13 cellular contexts compared by ENCODE assay signal in the genomic region with DNA sequence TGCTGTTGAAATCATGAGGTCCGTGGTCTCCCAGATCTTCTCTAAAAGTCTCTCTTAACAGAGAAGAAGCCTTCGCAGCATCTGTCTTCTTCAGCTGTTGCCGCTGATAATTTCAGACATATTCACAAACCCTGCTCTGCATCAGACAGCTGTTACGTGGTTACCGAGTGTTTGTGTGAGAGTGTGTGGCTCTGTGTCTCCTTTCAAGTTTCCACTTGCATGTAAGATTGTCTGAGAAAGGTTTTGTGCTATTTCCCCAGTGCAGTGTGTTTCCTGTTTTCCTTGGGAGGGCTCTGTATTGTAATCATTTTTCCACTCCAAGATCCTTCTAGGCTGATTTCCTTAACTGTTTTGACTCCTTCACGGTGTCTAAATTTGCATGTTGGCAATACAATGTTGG. TPM values are rescaled to one million over a fixed set of nuclear protein-coding genes. Genes with fewer than 3 reads are reported as not detected.
DNase-seq lines count a peak whose midpoint lies in the region; ATAC-seq, FAIRE-seq and TF ChIP-seq lines count a peak whose summit lies in the region.
"Had no signal": no experiment of that assay in that cellular context is flagged by ENCODE, and none has a peak within 500 bp of the region (broad histone marks: within the 10 kb centered on the region; RNA-seq: fewer than 3 reads in every experiment).

No MANE protein-coding gene starts in this region.

- no peak for TF ChIP-seq EP300 in K562 (IDR thresholded peaks at IDR 0.05; ENCODE audit: low read length)

- peak; percentile 58 for DNase-seq in AG10803 (ENCODE audit: low read depth)
- peak in 1 of 4 experiments; percentile 23 for DNase-seq in K562 (ENCODE audit: extremely low read depth in 1 of 4, low spot score in 3 of 4)
- DNase-seq in iris pigment epithelial cell (ENCODE audit: low read depth), result peak; percentile 60
- DNase-seq in NCI-H2227 (lab: John Stamatoyannopoulos, UW; ENCODE audit: unreplicated experiment), result no peak
- DNase-seq in HEK293T (ENCODE audit: extremely low spot score), result no peak
- DNase-seq in mucosa of descending colon, result no peak
- DNase-seq in NCI-H1436 (lab: John Stamatoyannopoulos, UW), result no peak
- DNase-seq: activated CD4-positive, CD25-positive, alpha-beta regulatory T cell; AML-193; KG1; natural killer cell; NCI-H345 had no signal

- no peak for TF ChIP-seq POLR2A in K562 (conservative IDR thresholded peaks at IDR 0.05)

- in situ Hi-C loops in K562 (cut with MboI), result no loop called here

- no peaks in the 10 kb centered on the region for H3K9me1 ChIP-seq in K562 (ENCODE audit: control insufficient read depth, insufficient read depth, low read length)

- H3K4me3 ChIP-seq in AG10803 (ENCODE audit: low read length), result peak overlapping the region; percentile 11; the same call in 1 of the 2 replicates
- H3K4me3 ChIP-seq in Loucy (ENCODE audit: low read length, poor library complexity, severe bottlenecking), result peak overlapping the region; percentile 65
- no peak overlapping the region for H3K4me3 ChIP-seq in K562
- no peak overlapping the region for H3K4me3 ChIP-seq in mucosa of descending colon

- peaks cover 40% of the 10 kb centered on the region for H3K4me1 ChIP-seq in Loucy (ENCODE audit: insufficient read depth, low read length, poor library complexity, severe bottlenecking)
- peaks cover 0 to 11% of the 10 kb centered on the region in 2 experiments; a peak in 2 of 5 replicates for H3K4me1 ChIP-seq in K562 (replicated peaks in 1 of 2; ENCODE audit: control insufficient read depth in 2 of 2, insufficient read depth in 2 of 2, low read length in 2 of 2)
- H3K4me1 ChIP-seq in mucosa of descending colon (ENCODE audit: low read depth), result peaks cover 3% of the 10 kb centered on the region

- H3K9ac ChIP-seq in Loucy (ENCODE audit: low read depth, low read length, poor library complexity, severe bottlenecking) (peak overlapping the region; percentile 16), K562 (ENCODE audit: insufficient read depth in 1 of 2, low read depth in 2 of 2, low read length in 2 of 2) (no peak overlapping the region; a peak in 1 of 4 replicates)

- no peak for TF ChIP-seq RAD21 in K562 (CRISPR knock-in tag; conservative IDR thresholded peaks at IDR 0.05 in 1 of 2, IDR thresholded peaks at IDR 0.05 in 1 of 2)

- intact Hi-C loops in K562 (cut with micrococcal nuclease), result loop anchor here (5.0 to 10.0 kb wide), 4 partner anchors 207 to 607 kb away; a partner anchor contains a TSS
- intact Hi-C loops in mucosa of descending colon (cut with DNase I, micrococcal nuclease), result loop anchor here in 1 of 2 donors (10.0 kb wide), 1 partner anchor 137 kb away; no protein-coding TSS in a partner anchor

- BruUV-seq in K562 (replicated peaks; lab: Mats Ljungman, UMichigan), result no TSS peak

- no peaks in the 10 kb centered on the region for H4K20me1 ChIP-seq in Loucy (ENCODE audit: insufficient read depth, low read length, poor library complexity, severe bottlenecking)
- H4K20me1 ChIP-seq in K562 (replicated peaks; ENCODE audit: control insufficient read depth, insufficient read depth, low read length), result no peaks in the 10 kb centered on the region; the same call in 1 of the 2 replicates

- H3K4me2 ChIP-seq in Loucy (ENCODE audit: low read depth, low read length, poor library complexity, severe bottlenecking), result peak overlapping the region; percentile 71
- H3K4me2 ChIP-seq in K562 (ENCODE audit: insufficient read depth, low read length), result peak overlapping the region; percentile 26

- no peaks in the 10 kb centered on the region for H3K9me2 ChIP-seq in Loucy (replicated peaks; ENCODE audit: low read depth, low read length)

- FAIRE-seq in K562 (lab: Jason Lieb, UNC), result peak; percentile 11

- no peaks in the 10 kb centered on the region for H3K9me3 ChIP-seq in Loucy (ENCODE audit: insufficient read depth, low read depth, low read length)
- H3K9me3 ChIP-seq in K562 (replicated peaks; ENCODE audit: control insufficient read depth, insufficient read depth, low read depth, low read length), result no peaks in the 10 kb centered on the region; the same call in 1 of the 2 replicates
- H3K9me3 ChIP-seq in mucosa of descending colon, result no peaks in the 10 kb centered on the region

- H3K27ac ChIP-seq in K562 (ENCODE audit: extremely low read depth, low read depth, low read length), result no peak overlapping the region

- CTCF ChIA-PET in K562 (lab: Yijun Ruan, JAX; ENCODE audit: low intra/inter-chr PET ratio), result interaction anchor here (1.2 kb wide), 1 partner anchor 493 kb away, joined by 3 read pairs; no protein-coding TSS in a partner anchor
- CTCF ChIA-PET in HEK293T (lab: Yijun Ruan, JAX), result no interaction called here

- peak overlapping the region; percentile 35 for H2AFZ ChIP-seq in Loucy (ENCODE audit: low read length)
- no peak overlapping the region for H2AFZ ChIP-seq in K562 (ENCODE audit: low read depth, low read length)

- H3F3A ChIP-seq in Loucy (ENCODE audit: low read depth), result peaks cover 3% of the 10 kb centered on the region; the same call in 1 of the 2 replicates

- H3K79me2 ChIP-seq in Loucy (ENCODE audit: insufficient read depth, low read length) (no peaks in the 10 kb centered on the region), K562 (ENCODE audit: control insufficient read depth, insufficient read depth, low read length) (no peaks in the 10 kb centered on the region)

- H3K36me3 ChIP-seq in Loucy (ENCODE audit: insufficient read depth, low read length), result no peaks in the 10 kb centered on the region
- H3K36me3 ChIP-seq in K562 (ENCODE audit: control insufficient read depth, insufficient read depth, low read length), result no peaks in the 10 kb centered on the region
- H3K36me3 ChIP-seq in mucosa of descending colon (ENCODE audit: low read depth), result no peaks in the 10 kb centered on the region

- TF ChIP-seq CTCF in AG10803 (conservative IDR thresholded peaks at IDR 0.05; ENCODE audit: low read length) (no peak), Loucy (conservative IDR thresholded peaks at IDR 0.05; ENCODE audit: low read length) (no peak), K562 (IDR thresholded peaks at IDR 0.05 in 2 of 3, conservative IDR thresholded peaks at IDR 0.05 in 1 of 3; ENCODE audit: insufficient read depth in 2 of 3, low read depth in 1 of 3, low read length in 3 of 3) (no peak), mucosa of descending colon (IDR thresholded peaks at IDR 0.05) (no peak)

- H3K27me3 ChIP-seq in Loucy (ENCODE audit: insufficient read depth, low read length, poor library complexity, severe bottlenecking) (peaks cover 7% of the 10 kb centered on the region), K562 (ENCODE audit: control insufficient read depth in 2 of 2, insufficient read depth in 2 of 2, low read length in 2 of 2) (no peaks in the 10 kb centered on the region)

- POLR2A ChIA-PET in K562 (lab: Yijun Ruan, JAX), result interaction anchor here (0.5 kb wide), 1 partner anchor 388 kb away, joined by 3 read pairs; no protein-coding TSS in a partner anchor
- POLR2A ChIA-PET in HEK293T (lab: Yijun Ruan, JAX), result no interaction called here

- ATAC-seq in K562 (peak; percentile 36; the same call in 2 of the 3 replicates), mucosa of descending colon (no peak)
- ATAC-seq: natural killer cell had no signal

- WGBS in K562 (ENCODE audit: insufficient coverage, low coverage, missing lambda C conversion rate), result 1% methylated on average over 6 of the region's 6 CpGs

TF ChIP-seq in K562, 482 proteins besides CTCF, POLR2A, EP300 and RAD21:
- TF ChIP-seq ZNF77 (CRISPR knock-in tag; IDR thresholded peaks at IDR 0.05), result no peak

TF ChIP-seq in HEK293T, 16 proteins besides CTCF, POLR2A, EP300 and RAD21 (continues in another document):
- TF ChIP-seq TARDBP (IDR thresholded peaks at IDR 0.05) (no peak), SP1 (IDR thresholded peaks at IDR 0.05) (no peak), FOXK2 (IDR thresholded peaks at IDR 0.05) (no peak), ELF4 (IDR thresholded peaks at IDR 0.05) (no peak)

RNA-seq across cellular contexts. Expression of a gene that starts 32.8 kb away (rescaled TPM):
- 5.2 and 5.8 TPM in 2 replicates for total RNA-seq in K562 (2011; cell fraction: chromatin; rRNA removed; ENCODE audit: low replicate concordance)
- 10.7 and 11.8 TPM in 2 replicates for total RNA-seq in K562 (2011; cell fraction: nucleolus; rRNA removed)
- total RNA-seq in K562 (2011; cell fraction: nucleoplasm; rRNA removed), result 5.4 and 10.4 TPM in 2 replicates
- total RNA-seq in K562 (2014; rRNA removed), result 28.8 and 33.6 TPM in 2 replicates
- total RNA-seq in K562 (2014; rRNA removed; fragmentation: Illumina TruSeq; extraction: Trizol), result 24.5 and 34.0 TPM in 2 replicates
- 29.1 and 30.0 TPM in 2 replicates for total RNA-seq in K562 (2015; rRNA removed; fragmentation: Illumina TruSeq; extraction: Trizol)
- 26.6 and 26.7 TPM in 2 replicates for total RNA-seq in K562 (2021)
- 20.4 and 21.8 TPM in 2 replicates for polyA plus RNA-seq in K562 (2011; rRNA removed)
- 10.6 and 24.7 TPM in 2 replicates for polyA plus RNA-seq in K562 (2011; cell fraction: cytosol; rRNA removed)
- polyA plus RNA-seq in K562 (2011; cell fraction: nucleus; rRNA removed), result 5.5 and 6.9 TPM in 2 replicates
- polyA plus RNA-seq in K562 (2012), result 16.4 and 20.2 TPM in 2 replicates
- polyA plus RNA-seq in K562 (2014; fragmentation: Illumina TruSeq; extraction: Trizol), result 20.2 and 20.7 TPM in 2 replicates
- 1 to 10 TPM; 3.6 to 7.9 TPM for polyA plus RNA-seq in K562 (2014; fragmentation: Nextera tagmentation; extraction: Ambion mirVana)
- 17.2 and 30.0 TPM in 2 replicates for polyA plus RNA-seq in K562 (2014; rRNA removed)
- polyA minus RNA-seq in K562 (2011; rRNA and poly(A)+ RNA removed), result 17.8 and 21.4 TPM in 2 replicates
- 16.9 TPM in 2 replicates for polyA minus RNA-seq in K562 (2011; cell fraction: cytosol; rRNA and poly(A)+ RNA removed)
- polyA minus RNA-seq in K562 (2011; cell fraction: nucleus; rRNA and poly(A)+ RNA removed), result 10.4 and 13.9 TPM in 2 replicates
- total RNA-seq in mucosa of descending colon, result 10 to 100 TPM; 18.1 to 26.6 (median 22.9) TPM

RNA-seq across cellular contexts. Expression of a gene that starts 32.9 kb away (rescaled TPM):
- total RNA-seq in K562 (2011; cell fraction: chromatin; rRNA removed; ENCODE audit: low replicate concordance), result 7.7 and 28.3 TPM in 2 replicates
- total RNA-seq in K562 (2011; cell fraction: nucleolus; rRNA removed), result 3.0 and 5.4 TPM in 2 replicates
- total RNA-seq in K562 (2011; cell fraction: nucleoplasm; rRNA removed), result 13.4 and 24.3 TPM in 2 replicates
- total RNA-seq in K562 (2014; rRNA removed), result 4.7 TPM in 2 replicates
- total RNA-seq in K562 (2014; rRNA removed; fragmentation: Illumina TruSeq; extraction: Trizol), result 7.1 TPM in 2 replicates
- 7.2 and 7.7 TPM in 2 replicates for total RNA-seq in K562 (2015; rRNA removed; fragmentation: Illumina TruSeq; extraction: Trizol)
- total RNA-seq in K562 (2021), result 3.5 and 3.6 TPM in 2 replicates
- polyA plus RNA-seq in K562 (2011; rRNA removed), result 4.6 and 5.6 TPM in 2 replicates
- 1.00 and 1.9 TPM in 2 replicates for polyA plus RNA-seq in K562 (2011; cell fraction: cytosol; rRNA removed)
- 6.5 and 6.8 TPM in 2 replicates for polyA plus RNA-seq in K562 (2011; cell fraction: nucleus; rRNA removed)
- 2.6 and 3.2 TPM in 2 replicates for polyA plus RNA-seq in K562 (2012)
- 3.7 and 4.3 TPM in 2 replicates for polyA plus RNA-seq in K562 (2014; fragmentation: Illumina TruSeq; extraction: Trizol)
- polyA plus RNA-seq in K562 (2014; fragmentation: Nextera tagmentation; extraction: Ambion mirVana), result 1 to 10 TPM; 4.1 to 4.3 TPM
- polyA plus RNA-seq in K562 (2014; rRNA removed), result 4.3 and 4.6 TPM in 2 replicates
- 7.0 and 8.8 TPM in 2 replicates for polyA minus RNA-seq in K562 (2011; rRNA and poly(A)+ RNA removed)
- 1.6 and 2.2 TPM in 2 replicates for polyA minus RNA-seq in K562 (2011; cell fraction: cytosol; rRNA and poly(A)+ RNA removed)
- polyA minus RNA-seq in K562 (2011; cell fraction: nucleus; rRNA and poly(A)+ RNA removed), result 7.1 and 10.7 TPM in 2 replicates
- 10 to 100 TPM in 1 of 3 donors, 1 to 10 TPM in 2; 6.6 to 10.9 (median 7.2) TPM for total RNA-seq in mucosa of descending colon

Comparison
In these comparisons a context has a peak if more than half of its experiments do, and no peak if none do; other contexts are left out.
1. DNase-seq: peak in AG10803 (single experiment) and iris pigment epithelial cell (single experiment); none in NCI-H2227 (single experiment), HEK293T (single experiment), mucosa of descending colon (0 of 3) and NCI-H1436 (single experiment).
2. H3K4me3 ChIP-seq: peak in AG10803 (single experiment) and Loucy (single experiment); none in K562 (single experiment) and mucosa of descending colon (single experiment).